In the genomic region with DNA sequence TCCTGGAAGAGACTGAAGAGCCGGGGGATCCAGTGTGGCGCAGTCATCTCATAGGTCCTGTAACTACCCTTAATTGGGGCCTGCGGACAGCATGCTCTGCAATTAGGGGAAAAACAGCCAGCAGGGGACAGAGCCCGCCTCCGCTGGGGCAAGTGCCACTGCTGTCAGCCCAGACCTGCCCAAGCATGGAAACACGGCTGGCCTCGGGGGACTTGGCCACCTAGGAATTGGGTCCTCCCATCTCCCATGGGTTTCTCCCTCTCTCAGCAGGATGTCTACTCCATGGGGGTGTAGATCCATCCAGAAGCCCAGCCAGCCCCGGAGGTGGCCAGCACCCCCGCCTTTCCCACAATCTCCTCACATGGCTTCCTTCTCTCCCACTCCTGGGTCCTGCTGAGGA, we compare ENCODE assay signal across 1 cellular context.
TF ChIP-seq lines count a peak whose summit lies in the region.

No MANE protein-coding gene starts in this region.

TF ChIP-seq in H1, 55 proteins besides CTCF, POLR2A, EP300 and RAD21:
- TF ChIP-seq ASH2L (IDR thresholded peaks at IDR 0.05; ENCODE audit: low read length) (no peak), CREB1 (IDR thresholded peaks at IDR 0.05) (no peak), CHD1 (IDR thresholded peaks at IDR 0.05; ENCODE audit: low read depth, low read length) (no peak), SP2 (IDR thresholded peaks at IDR 0.05; ENCODE audit: low read length) (no peak), BRCA1 (IDR thresholded peaks at IDR 0.05; ENCODE audit: low read depth, low read length) (no peak), POLR2AphosphoS5 (IDR thresholded peaks at IDR 0.05; ENCODE audit: low read depth, low read length) (no peak), CHD2 (IDR thresholded peaks at IDR 0.05; ENCODE audit: low read length) (no peak)
